ENCODE assay signal across 22 cellular contexts in the genomic region with DNA sequence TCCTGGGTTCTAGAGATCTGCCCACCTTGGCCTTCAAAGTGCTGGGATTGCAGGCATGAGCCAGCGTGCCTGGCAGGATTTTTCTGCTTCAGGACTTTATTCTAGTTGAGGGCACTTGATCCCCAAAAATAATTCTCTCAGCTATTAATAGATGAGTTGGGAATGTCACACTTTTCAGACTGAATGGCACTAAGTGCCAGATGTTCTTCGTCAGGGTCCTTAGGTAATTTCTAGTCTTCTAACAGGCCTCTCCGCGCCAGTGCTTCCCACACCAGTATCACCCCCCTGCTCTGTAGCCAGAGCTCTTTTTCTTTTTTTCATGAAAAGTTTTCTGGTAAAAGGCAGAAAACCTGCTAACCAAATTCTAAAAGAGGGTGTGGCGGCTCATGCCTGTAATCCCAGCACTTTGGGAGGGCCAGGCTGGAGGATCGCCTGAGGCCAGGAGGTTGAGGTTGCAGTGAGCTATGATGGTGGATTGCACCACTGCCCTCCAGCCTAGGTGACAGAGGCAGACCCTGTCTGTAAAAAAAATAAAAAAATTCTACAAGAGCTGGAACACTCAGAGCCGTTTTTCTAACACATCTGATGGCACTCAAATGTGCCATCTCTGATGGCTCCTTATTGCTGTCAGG.
"Had no signal": no experiment of that assay in that cellular context is flagged by ENCODE, and none has a peak within 500 bp of the region (broad histone marks: within the 10 kb centered on the region; RNA-seq: fewer than 3 reads in every experiment).

No MANE protein-coding gene starts in this region.

- H3K4me3 ChIP-seq: K562, Peyer's patch had no signal

- H3K27me3 Mint-ChIP-seq: activated naive CD8-positive, alpha-beta T cell treated with anti-CD3 and anti-CD28 coated beads for 36 hours had no signal

- H3K36me3 ChIP-seq: Peyer's patch had no signal

- H3K4me3 Mint-ChIP-seq: activated CD8-positive, alpha-beta T cell treated with anti-CD3 and anti-CD28 coated beads, Interleukin-2, amount 10 ng/mL, durations not matched to agents 7 days and 5 days; activated naive CD4-positive, alpha-beta T cell treated with anti-CD3 and anti-CD28 coated beads, Interleukin-2, amount 10 ng/mL, durations not matched to agents 7 days and 5 days; activated naive CD8-positive, alpha-beta T cell treated with anti-CD3 and anti-CD28 coated beads for 36 hours; activated T-cell treated with anti-CD3 and anti-CD28 coated beads, Interleukin-2, amount 50 U/mL, for 72 hours; T-helper 1 cell treated with Interleukin-12 subunit alpha and Interleukin-12 subunit beta and Interleukin-4 antibody, amounts not matched to agents 30 μg/mL and 1 μg/mL, for 36 hours had no signal

- H3K27me3 ChIP-seq: Peyer's patch had no signal

- ATAC-seq: activated CD4-positive, CD25-positive, alpha-beta regulatory T cell treated with anti-CD3 and anti-CD28 coated beads, Interleukin-2, amount 50 U/mL, for 24 hours; activated CD8-positive, alpha-beta T cell treated with anti-CD3 and anti-CD28 coated beads, Interleukin-2, amount 10 ng/mL, durations not matched to agents 7 days and 5 days; activated T-cell treated with anti-CD3 and anti-CD28 coated beads, Interleukin-2, amount 50 U/mL, for 72 hours; K562 had no signal

- H3K27ac ChIP-seq: Peyer's patch had no signal

- H3K4me1 ChIP-seq: Peyer's patch had no signal

- H3K4me1 Mint-ChIP-seq: activated naive CD8-positive, alpha-beta T cell treated with anti-CD3 and anti-CD28 coated beads for 36 hours had no signal

- H3K36me3 Mint-ChIP-seq: activated naive CD4-positive, alpha-beta T cell treated with anti-CD3 and anti-CD28 coated beads, Interleukin-2, amount 10 ng/mL, durations not matched to agents 7 days and 5 days; activated naive CD8-positive, alpha-beta T cell treated with anti-CD3 and anti-CD28 coated beads for 36 hours had no signal

- H3K9me3 Mint-ChIP-seq: activated naive CD4-positive, alpha-beta T cell treated with anti-CD3 and anti-CD28 coated beads, Interleukin-2, amount 10 ng/mL, durations not matched to agents 7 days and 5 days; activated naive CD8-positive, alpha-beta T cell treated with anti-CD3 and anti-CD28 coated beads for 36 hours; activated T-cell treated with anti-CD3 and anti-CD28 coated beads, Interleukin-2, amount 50 U/mL, for 72 hours; activated T-helper 2 cell treated with anti-CD3 and anti-CD28 coated beads, Interferon-gamma antibody, Interleukin-2, Interleukin-4, amounts not matched to agents 10 μg/mL and 5 μg/mL and 100 μg/mL, durations not matched to agents 14 hours and 24 hours and 36 hours; T-helper 1 cell treated with Interleukin-12 subunit alpha and Interleukin-12 subunit beta and Interleukin-4 antibody, amounts not matched to agents 30 μg/mL and 1 μg/mL, for 36 hours had no signal

- DNase-seq: activated CD4-positive, alpha-beta T cell treated with anti-CD3 and anti-CD28 coated beads for 4 hours; activated CD8-positive, alpha-beta T cell treated with anti-CD3 and anti-CD28 coated beads, Interleukin-2, amount 10 ng/mL, durations not matched to agents 7 days and 5 days; activated gamma-delta T cell treated with Interleukin-2 at 50 U/mL for 16 hours; activated naive CD4-positive, alpha-beta T cell treated with anti-CD3 and anti-CD28 coated beads, Interleukin-2, amount 10 ng/mL, durations not matched to agents 7 days and 5 days; activated naive CD8-positive, alpha-beta T cell treated with anti-CD3 and anti-CD28 coated beads for 36 hours; activated T-cell treated with anti-CD3 and anti-CD28 coated beads, Interleukin-2, amount 50 U/mL, for 72 hours; anterior cingulate cortex; caudate nucleus; Karpas-422; NCI-H1105 treated with DMSO at 0.1 percent for 48 hours; NCI-H1436 treated with DMSO at 0.1 percent for 48 hours; NCI-H187; NCI-H2081; NCI-H510A treated with DMSO at 0.1 percent for 48 hours; NK-92 treated with Interleukin-12 subunit alpha and Interleukin-12 subunit beta, amount 100 ng/mL, for 24 hours; OCI-M1; Peyer's patch; SHP77 treated with DMSO at 0.1 percent for 48 hours had no signal

- H3K27ac Mint-ChIP-seq: activated CD8-positive, alpha-beta T cell treated with anti-CD3 and anti-CD28 coated beads, Interleukin-2, amount 10 ng/mL, durations not matched to agents 7 days and 5 days; activated naive CD4-positive, alpha-beta T cell treated with anti-CD3 and anti-CD28 coated beads, Interleukin-2, amount 10 ng/mL, durations not matched to agents 7 days and 5 days; activated naive CD8-positive, alpha-beta T cell treated with anti-CD3 and anti-CD28 coated beads for 36 hours; activated T-cell treated with anti-CD3 and anti-CD28 coated beads, Interleukin-2, amount 50 U/mL, for 72 hours; activated T-helper 2 cell treated with anti-CD3 and anti-CD28 coated beads, Interferon-gamma antibody, Interleukin-2, Interleukin-4, amounts not matched to agents 10 μg/mL and 5 μg/mL and 100 μg/mL, durations not matched to agents 14 hours and 24 hours and 36 hours; T-helper 1 cell treated with Interleukin-12 subunit alpha and Interleukin-12 subunit beta and Interleukin-4 antibody, amounts not matched to agents 30 μg/mL and 1 μg/mL, for 36 hours had no signal

- H3K9me3 ChIP-seq: Peyer's patch had no signal
